Comparison of ENCODE assay signal across 1 cellular context in the genomic region with DNA sequence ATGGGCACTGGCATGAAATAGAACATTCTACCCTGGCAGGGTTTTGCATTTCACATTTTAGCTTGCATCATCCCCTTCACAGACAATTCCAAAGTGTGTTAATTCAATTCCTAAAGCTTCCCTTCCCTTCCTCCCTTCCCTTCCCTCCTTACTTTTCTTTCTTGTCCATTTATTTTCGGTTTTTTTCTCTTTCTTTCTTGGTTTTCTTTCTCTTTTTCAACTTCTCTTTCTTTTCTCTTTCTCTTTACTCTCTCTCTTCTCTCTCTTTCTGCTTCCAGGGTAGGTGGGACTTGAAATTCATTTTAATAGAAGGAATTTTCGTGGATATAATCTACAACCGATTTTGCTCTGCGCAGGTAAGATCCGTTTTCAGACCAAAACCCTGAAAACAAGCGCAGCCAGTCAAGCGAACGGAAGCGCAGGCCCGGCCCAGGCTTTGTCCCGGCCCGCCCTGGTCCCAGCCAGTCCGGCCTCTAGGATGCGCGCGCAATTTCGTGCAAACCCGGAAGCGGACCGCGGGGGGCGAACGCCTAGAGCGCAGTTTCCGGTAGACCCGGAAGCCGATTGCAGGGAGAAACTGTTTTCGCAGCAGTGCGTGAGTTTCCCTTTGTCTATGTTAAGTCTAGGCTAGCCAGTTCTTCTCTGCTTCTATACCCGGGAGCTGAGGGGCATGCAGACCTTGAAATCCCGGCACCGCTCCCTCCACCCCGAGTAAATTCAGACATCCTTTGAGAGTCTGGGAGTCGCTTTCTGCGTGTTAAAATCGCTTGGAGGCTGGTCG.
TF ChIP-seq lines count a peak whose summit lies in the region.

A gene (plus strand): TSS at position 540 of the 781 bp plus-strand sequence. CDS start 4,165 bp downstream, outside the sequence.

TF ChIP-seq in K562, 482 proteins besides CTCF, POLR2A, EP300 and RAD21 (continued from another document and continues in another):
- TF ChIP-seq, protein P1, sequence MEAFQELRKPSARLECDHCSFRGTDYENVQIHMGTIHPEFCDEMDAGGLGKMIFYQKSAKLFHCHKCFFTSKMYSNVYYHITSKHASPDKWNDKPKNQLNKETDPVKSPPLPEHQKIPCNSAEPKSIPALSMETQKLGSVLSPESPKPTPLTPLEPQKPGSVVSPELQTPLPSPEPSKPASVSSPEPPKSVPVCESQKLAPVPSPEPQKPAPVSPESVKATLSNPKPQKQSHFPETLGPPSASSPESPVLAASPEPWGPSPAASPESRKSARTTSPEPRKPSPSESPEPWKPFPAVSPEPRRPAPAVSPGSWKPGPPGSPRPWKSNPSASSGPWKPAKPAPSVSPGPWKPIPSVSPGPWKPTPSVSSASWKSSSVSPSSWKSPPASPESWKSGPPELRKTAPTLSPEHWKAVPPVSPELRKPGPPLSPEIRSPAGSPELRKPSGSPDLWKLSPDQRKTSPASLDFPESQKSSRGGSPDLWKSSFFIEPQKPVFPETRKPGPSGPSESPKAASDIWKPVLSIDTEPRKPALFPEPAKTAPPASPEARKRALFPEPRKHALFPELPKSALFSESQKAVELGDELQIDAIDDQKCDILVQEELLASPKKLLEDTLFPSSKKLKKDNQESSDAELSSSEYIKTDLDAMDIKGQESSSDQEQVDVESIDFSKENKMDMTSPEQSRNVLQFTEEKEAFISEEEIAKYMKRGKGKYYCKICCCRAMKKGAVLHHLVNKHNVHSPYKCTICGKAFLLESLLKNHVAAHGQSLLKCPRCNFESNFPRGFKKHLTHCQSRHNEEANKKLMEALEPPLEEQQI (IDR thresholded peaks at IDR 0.05) = no peak
- TF ChIP-seq MYBL2 (IDR thresholded peaks at IDR 0.05; ENCODE audit: low read depth) (no peak), MYBL2 (CRISPR knock-in tag; IDR thresholded peaks at IDR 0.05; ENCODE audit: borderline replicate concordance) (no peak), GABPA (tag; conservative IDR thresholded peaks at IDR 0.05; ENCODE audit: low read depth) (peak; percentile 94), ZNF347 (CRISPR knock-in tag; IDR thresholded peaks at IDR 0.05; ENCODE audit: low read depth) (no peak), PTTG1 (tag; IDR thresholded peaks at IDR 0.05; ENCODE audit: low read depth) (no peak), POLR2H (tag; IDR thresholded peaks at IDR 0.05; ENCODE audit: low read depth) (no peak), CREB1 (IDR thresholded peaks at IDR 0.05) (no peak), CREB1 (CRISPR knock-in tag; IDR thresholded peaks at IDR 0.05) (no peak), PHF8 (IDR thresholded peaks at IDR 0.05; ENCODE audit: borderline replicate concordance, low read length) (peak; percentile 61), ETV6 (IDR thresholded peaks at IDR 0.05; ENCODE audit: borderline replicate concordance in 1 of 2, low read depth in 2 of 2, low read length in 1 of 2) (0 out of 4 replicates have a peak, but pooled peaks of 1 of the 2 experiments have one; percentile 57), ETV6 (CRISPR knock-in tag; IDR thresholded peaks at IDR 0.05; ENCODE audit: borderline replicate concordance) (no peak), COPS2 (conservative IDR thresholded peaks at IDR 0.05) (no peak), ZNF239 (CRISPR knock-in tag; IDR thresholded peaks at IDR 0.05) (no peak), KAT7 (CRISPR knock-in tag; IDR thresholded peaks at IDR 0.05; ENCODE audit: borderline replicate concordance) (no peak), ZFX (CRISPR knock-in tag; IDR thresholded peaks at IDR 0.05) (peak; percentile 30; the same call in 1 of the 2 replicates), GTF2E2 (tag; IDR thresholded peaks at IDR 0.05) (0 out of 2 replicates have a peak, but pooled peaks have one; percentile 21), MEF2A (IDR thresholded peaks at IDR 0.05; ENCODE audit: control insufficient read depth, low read depth, low read length) (no peak), DNMT1 (IDR thresholded peaks at IDR 0.05) (no peak), HEY1 (CRISPR knock-in tag; IDR thresholded peaks at IDR 0.05; ENCODE audit: borderline replicate concordance) (no peak), SMARCE1 (IDR thresholded peaks at IDR 0.05) (no peak), SRSF9 (IDR thresholded peaks at IDR 0.05; ENCODE audit: borderline replicate concordance, low read depth, low read length) (no peak), ZNF12 (CRISPR knock-in tag; IDR thresholded peaks at IDR 0.05) (no peak), ZNF586 (CRISPR knock-in tag; conservative IDR thresholded peaks at IDR 0.05) (no peak), KHSRP (IDR thresholded peaks at IDR 0.05) (no peak), SMC3 (conservative IDR thresholded peaks at IDR 0.05; ENCODE audit: insufficient read depth, low read depth, low read length) (no peak), ZNF668 (CRISPR knock-in tag; IDR thresholded peaks at IDR 0.05) (no peak), TGIF2 (CRISPR knock-in tag; IDR thresholded peaks at IDR 0.05) (no peak), SAFB (IDR thresholded peaks at IDR 0.05; ENCODE audit: borderline replicate concordance, low read depth, low read length) (no peak), RBBP5 (IDR thresholded peaks at IDR 0.05; ENCODE audit: borderline replicate concordance, insufficient read depth, low read length, poor library complexity, severe bottlenecking) (no peak), HMGN3 (IDR thresholded peaks at IDR 0.05; ENCODE audit: borderline replicate concordance, extremely low read depth, insufficient read length, low read depth, low read length) (no peak), IRF2 (CRISPR knock-in tag; IDR thresholded peaks at IDR 0.05) (no peak), HNRNPK (IDR thresholded peaks at IDR 0.05; ENCODE audit: low read depth, low read length, poor library complexity, severe bottlenecking) (no peak), NONO (IDR thresholded peaks at IDR 0.05; ENCODE audit: low read depth in 2 of 2, low read length in 1 of 2) (no peak), ZNF75A (CRISPR knock-in tag; IDR thresholded peaks at IDR 0.05) (no peak), ZNF436 (CRISPR knock-in tag; IDR thresholded peaks at IDR 0.05) (no peak), ELF1 (tag; IDR thresholded peaks at IDR 0.05) (peak; percentile 92), TBP (optimal IDR thresholded peaks at IDR 0.05; ENCODE audit: low read depth, low read length) (no peak), HDAC6 (IDR thresholded peaks at IDR 0.05; ENCODE audit: low read depth, low read length) (no peak), ESRRB (CRISPR knock-in tag; IDR thresholded peaks at IDR 0.05; ENCODE audit: borderline replicate concordance) (no peak), ZNF785 (CRISPR knock-in tag; IDR thresholded peaks at IDR 0.05) (no peak), FUS (optimal IDR thresholded peaks at IDR 0.05; ENCODE audit: low read depth, low read length) (no peak), GATAD2B (IDR thresholded peaks at IDR 0.05; ENCODE audit: borderline replicate concordance) (no peak)
- TF ChIP-seq, protein P2, sequence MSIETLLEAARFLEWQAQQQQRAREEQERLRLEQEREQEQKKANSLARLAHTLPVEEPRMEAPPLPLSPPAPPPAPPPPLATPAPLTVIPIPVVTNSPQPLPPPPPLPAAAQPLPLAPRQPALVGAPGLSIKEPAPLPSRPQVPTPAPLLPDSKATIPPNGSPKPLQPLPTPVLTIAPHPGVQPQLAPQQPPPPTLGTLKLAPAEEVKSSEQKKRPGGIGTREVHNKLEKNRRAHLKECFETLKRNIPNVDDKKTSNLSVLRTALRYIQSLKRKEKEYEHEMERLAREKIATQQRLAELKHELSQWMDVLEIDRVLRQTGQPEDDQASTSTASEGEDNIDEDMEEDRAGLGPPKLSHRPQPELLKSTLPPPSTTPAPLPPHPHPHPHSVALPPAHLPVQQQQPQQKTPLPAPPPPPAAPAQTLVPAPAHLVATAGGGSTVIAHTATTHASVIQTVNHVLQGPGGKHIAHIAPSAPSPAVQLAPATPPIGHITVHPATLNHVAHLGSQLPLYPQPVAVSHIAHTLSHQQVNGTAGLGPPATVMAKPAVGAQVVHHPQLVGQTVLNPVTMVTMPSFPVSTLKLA (conservative IDR thresholded peaks at IDR 0.05) = no peak
- TF ChIP-seq, protein P3, sequence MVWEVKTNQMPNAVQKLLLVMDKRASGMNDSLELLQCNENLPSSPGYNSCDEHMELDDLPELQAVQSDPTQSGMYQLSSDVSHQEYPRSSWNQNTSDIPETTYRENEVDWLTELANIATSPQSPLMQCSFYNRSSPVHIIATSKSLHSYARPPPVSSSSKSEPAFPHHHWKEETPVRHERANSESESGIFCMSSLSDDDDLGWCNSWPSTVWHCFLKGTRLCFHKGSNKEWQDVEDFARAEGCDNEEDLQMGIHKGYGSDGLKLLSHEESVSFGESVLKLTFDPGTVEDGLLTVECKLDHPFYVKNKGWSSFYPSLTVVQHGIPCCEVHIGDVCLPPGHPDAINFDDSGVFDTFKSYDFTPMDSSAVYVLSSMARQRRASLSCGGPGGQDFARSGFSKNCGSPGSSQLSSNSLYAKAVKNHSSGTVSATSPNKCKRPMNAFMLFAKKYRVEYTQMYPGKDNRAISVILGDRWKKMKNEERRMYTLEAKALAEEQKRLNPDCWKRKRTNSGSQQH (CRISPR knock-in tag; IDR thresholded peaks at IDR 0.05) = peak; percentile 79; the same call in 1 of the 2 replicates
- TF ChIP-seq, protein P4, sequence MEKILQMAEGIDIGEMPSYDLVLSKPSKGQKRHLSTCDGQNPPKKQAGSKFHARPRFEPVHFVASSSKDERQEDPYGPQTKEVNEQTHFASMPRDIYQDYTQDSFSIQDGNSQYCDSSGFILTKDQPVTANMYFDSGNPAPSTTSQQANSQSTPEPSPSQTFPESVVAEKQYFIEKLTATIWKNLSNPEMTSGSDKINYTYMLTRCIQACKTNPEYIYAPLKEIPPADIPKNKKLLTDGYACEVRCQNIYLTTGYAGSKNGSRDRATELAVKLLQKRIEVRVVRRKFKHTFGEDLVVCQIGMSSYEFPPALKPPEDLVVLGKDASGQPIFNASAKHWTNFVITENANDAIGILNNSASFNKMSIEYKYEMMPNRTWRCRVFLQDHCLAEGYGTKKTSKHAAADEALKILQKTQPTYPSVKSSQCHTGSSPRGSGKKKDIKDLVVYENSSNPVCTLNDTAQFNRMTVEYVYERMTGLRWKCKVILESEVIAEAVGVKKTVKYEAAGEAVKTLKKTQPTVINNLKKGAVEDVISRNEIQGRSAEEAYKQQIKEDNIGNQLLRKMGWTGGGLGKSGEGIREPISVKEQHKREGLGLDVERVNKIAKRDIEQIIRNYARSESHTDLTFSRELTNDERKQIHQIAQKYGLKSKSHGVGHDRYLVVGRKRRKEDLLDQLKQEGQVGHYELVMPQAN (IDR thresholded peaks at IDR 0.05; ENCODE audit: borderline replicate concordance) = no peak
- TF ChIP-seq, protein P5, sequence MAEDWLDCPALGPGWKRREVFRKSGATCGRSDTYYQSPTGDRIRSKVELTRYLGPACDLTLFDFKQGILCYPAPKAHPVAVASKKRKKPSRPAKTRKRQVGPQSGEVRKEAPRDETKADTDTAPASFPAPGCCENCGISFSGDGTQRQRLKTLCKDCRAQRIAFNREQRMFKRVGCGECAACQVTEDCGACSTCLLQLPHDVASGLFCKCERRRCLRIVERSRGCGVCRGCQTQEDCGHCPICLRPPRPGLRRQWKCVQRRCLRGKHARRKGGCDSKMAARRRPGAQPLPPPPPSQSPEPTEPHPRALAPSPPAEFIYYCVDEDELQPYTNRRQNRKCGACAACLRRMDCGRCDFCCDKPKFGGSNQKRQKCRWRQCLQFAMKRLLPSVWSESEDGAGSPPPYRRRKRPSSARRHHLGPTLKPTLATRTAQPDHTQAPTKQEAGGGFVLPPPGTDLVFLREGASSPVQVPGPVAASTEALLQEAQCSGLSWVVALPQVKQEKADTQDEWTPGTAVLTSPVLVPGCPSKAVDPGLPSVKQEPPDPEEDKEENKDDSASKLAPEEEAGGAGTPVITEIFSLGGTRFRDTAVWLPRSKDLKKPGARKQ (CRISPR knock-in tag; IDR thresholded peaks at IDR 0.05) = no peak
- TF ChIP-seq, protein P6, sequence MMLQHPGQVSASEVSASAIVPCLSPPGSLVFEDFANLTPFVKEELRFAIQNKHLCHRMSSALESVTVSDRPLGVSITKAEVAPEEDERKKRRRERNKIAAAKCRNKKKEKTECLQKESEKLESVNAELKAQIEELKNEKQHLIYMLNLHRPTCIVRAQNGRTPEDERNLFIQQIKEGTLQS (IDR thresholded peaks at IDR 0.05) = no peak
- TF ChIP-seq, protein P6 (CRISPR knock-in tag; conservative IDR thresholded peaks at IDR 0.05) = no peak
- TF ChIP-seq, protein P7, sequence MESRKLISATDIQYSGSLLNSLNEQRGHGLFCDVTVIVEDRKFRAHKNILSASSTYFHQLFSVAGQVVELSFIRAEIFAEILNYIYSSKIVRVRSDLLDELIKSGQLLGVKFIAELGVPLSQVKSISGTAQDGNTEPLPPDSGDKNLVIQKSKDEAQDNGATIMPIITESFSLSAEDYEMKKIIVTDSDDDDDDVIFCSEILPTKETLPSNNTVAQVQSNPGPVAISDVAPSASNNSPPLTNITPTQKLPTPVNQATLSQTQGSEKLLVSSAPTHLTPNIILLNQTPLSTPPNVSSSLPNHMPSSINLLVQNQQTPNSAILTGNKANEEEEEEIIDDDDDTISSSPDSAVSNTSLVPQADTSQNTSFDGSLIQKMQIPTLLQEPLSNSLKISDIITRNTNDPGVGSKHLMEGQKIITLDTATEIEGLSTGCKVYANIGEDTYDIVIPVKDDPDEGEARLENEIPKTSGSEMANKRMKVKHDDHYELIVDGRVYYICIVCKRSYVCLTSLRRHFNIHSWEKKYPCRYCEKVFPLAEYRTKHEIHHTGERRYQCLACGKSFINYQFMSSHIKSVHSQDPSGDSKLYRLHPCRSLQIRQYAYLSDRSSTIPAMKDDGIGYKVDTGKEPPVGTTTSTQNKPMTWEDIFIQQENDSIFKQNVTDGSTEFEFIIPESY (CRISPR knock-in tag; IDR thresholded peaks at IDR 0.05) = no peak
- TF ChIP-seq, protein P8, sequence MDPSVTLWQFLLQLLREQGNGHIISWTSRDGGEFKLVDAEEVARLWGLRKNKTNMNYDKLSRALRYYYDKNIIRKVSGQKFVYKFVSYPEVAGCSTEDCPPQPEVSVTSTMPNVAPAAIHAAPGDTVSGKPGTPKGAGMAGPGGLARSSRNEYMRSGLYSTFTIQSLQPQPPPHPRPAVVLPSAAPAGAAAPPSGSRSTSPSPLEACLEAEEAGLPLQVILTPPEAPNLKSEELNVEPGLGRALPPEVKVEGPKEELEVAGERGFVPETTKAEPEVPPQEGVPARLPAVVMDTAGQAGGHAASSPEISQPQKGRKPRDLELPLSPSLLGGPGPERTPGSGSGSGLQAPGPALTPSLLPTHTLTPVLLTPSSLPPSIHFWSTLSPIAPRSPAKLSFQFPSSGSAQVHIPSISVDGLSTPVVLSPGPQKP (CRISPR knock-in tag; IDR thresholded peaks at IDR 0.05) = no peak
- TF ChIP-seq, protein P9, sequence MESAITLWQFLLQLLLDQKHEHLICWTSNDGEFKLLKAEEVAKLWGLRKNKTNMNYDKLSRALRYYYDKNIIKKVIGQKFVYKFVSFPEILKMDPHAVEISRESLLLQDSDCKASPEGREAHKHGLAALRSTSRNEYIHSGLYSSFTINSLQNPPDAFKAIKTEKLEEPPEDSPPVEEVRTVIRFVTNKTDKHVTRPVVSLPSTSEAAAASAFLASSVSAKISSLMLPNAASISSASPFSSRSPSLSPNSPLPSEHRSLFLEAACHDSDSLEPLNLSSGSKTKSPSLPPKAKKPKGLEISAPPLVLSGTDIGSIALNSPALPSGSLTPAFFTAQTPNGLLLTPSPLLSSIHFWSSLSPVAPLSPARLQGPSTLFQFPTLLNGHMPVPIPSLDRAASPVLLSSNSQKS (CRISPR knock-in tag; IDR thresholded peaks at IDR 0.05) = no peak
